In the genomic region with DNA sequence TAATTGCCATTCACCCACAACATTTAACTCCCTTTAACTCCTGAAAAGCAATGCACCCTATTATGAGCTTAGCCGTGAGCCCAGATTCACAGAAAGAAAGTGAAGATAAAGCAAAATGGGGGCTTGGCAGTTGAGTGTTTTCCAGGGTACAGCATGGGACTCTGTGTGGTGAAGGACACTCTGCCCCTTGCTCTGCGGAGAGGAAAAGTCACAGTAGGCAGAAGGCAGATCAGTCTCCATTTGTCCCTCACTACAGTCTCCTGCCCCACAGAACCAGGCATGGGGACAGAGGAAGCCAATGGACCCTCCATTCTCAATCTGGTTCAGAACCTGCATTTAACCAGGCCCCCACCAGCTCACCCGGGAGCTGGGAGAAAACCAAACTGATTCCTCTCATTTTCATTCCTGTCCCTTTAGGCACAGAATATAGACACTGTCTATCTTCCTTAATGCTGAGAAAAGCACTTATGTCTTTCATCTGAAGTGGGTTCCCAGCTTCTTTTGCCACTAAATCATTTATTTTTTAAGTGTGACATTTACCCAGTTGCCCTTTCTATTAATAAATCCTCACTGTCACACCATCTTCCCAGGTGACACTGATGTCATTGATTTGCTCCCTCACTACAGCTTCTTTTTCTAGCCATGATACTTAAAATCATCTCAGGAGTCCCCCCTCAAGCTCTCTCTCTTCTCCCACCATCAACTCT, we compare ENCODE assay signal across 22 cellular contexts. TPM values are rescaled to one million over a fixed set of nuclear protein-coding genes. Genes with fewer than 3 reads are reported as not detected.
DNase-seq lines count a peak whose midpoint lies in the region; ATAC-seq, FAIRE-seq and TF ChIP-seq lines count a peak whose summit lies in the region.
"Had no signal": no experiment of that assay in that cellular context is flagged by ENCODE, and none has a peak within 500 bp of the region (broad histone marks: within the 10 kb centered on the region; RNA-seq: fewer than 3 reads in every experiment).

No MANE protein-coding gene starts in this region.

- peaks cover 17% of the 10 kb centered on the region for H3K4me1 ChIP-seq in astrocyte (ENCODE audit: insufficient read depth, low read length)
- peaks cover 14% of the 10 kb centered on the region for H3K4me1 ChIP-seq in mesodermal cell (ENCODE audit: control insufficient read depth, insufficient read depth, low read length, poor library complexity, severe bottlenecking)
- peaks cover 27% of the 10 kb centered on the region for H3K4me1 ChIP-seq in skeletal muscle satellite cell (ENCODE audit: control insufficient read depth, insufficient read depth, low read length)
- H3K4me1 ChIP-seq: tibial nerve had no signal

- WGBS in mesodermal cell (ENCODE audit: insufficient coverage in 2 of 2), 2 experiments, result 87 to 100% methylated on average over 1 to 3 of the region's 3 CpGs

- H2AFZ ChIP-seq in astrocyte (ENCODE audit: low read depth, low read length), result no peak overlapping the region

- H3K9me3 ChIP-seq in astrocyte (ENCODE audit: insufficient read depth, low read depth, low read length) (no peaks in the 10 kb centered on the region), mesodermal cell (ENCODE audit: control insufficient read depth, low read length) (no peaks in the 10 kb centered on the region), skeletal muscle satellite cell (replicated peaks; ENCODE audit: low read length) (no peaks in the 10 kb centered on the region)
- H3K9me3 ChIP-seq: tibial nerve had no signal

- H3K4me3 ChIP-seq in astrocyte (ENCODE audit: insufficient read depth, low read depth, low read length) (no peak overlapping the region), mesodermal cell (ENCODE audit: extremely low read depth, insufficient read depth, low read length, poor library complexity, severe bottlenecking) (no peak overlapping the region), skeletal muscle satellite cell (ENCODE audit: low read length) (no peak overlapping the region)
- H3K4me3 ChIP-seq: lung, tibial nerve had no signal

- H3K36me3 ChIP-seq in astrocyte (ENCODE audit: insufficient read depth, low read length), result no peaks in the 10 kb centered on the region
- H3K36me3 ChIP-seq in mesodermal cell (ENCODE audit: control insufficient read depth, insufficient read depth, low read length), result no peaks in the 10 kb centered on the region
- no peaks in the 10 kb centered on the region for H3K36me3 ChIP-seq in skeletal muscle satellite cell (ENCODE audit: insufficient read depth, low read length)
- H3K36me3 ChIP-seq: tibial nerve had no signal

- no peaks in the 10 kb centered on the region for H3K36me3 Mint-ChIP-seq in activated naive CD4-positive, alpha-beta T cell treated with anti-CD3 and anti-CD28 coated beads, Interleukin-2, amount 50 U/mL, for 24 hours
- H3K36me3 Mint-ChIP-seq in astrocyte (ENCODE audit: low read depth, unreplicated experiment), result no peaks in the 10 kb centered on the region
- no peaks in the 10 kb centered on the region for H3K36me3 Mint-ChIP-seq in natural killer cell treated with Interleukin-12 subunit alpha and Interleukin-12 subunit beta and Interleukin-15 and Interleukin-18, amount 100 ng/mL, for 72 hours
- H3K36me3 Mint-ChIP-seq: activated naive CD8-positive, alpha-beta T cell treated with anti-CD3 and anti-CD28 coated beads, Interleukin-2, amount 10 ng/mL, durations not matched to agents 7 days and 5 days; natural killer cell had no signal

- no peak overlapping the region for H3K27ac ChIP-seq in astrocyte (ENCODE audit: low read depth, low read length)
- H3K27ac ChIP-seq in mesodermal cell (ENCODE audit: low read depth, low read length, severe bottlenecking), result peak overlapping the region; percentile 4
- H3K27ac ChIP-seq: HL-60, tibial nerve had no signal

- no peak for DNase-seq in activated naive CD4-positive, alpha-beta T cell (lab: John Stamatoyannopoulos, UW)
- DNase-seq in astrocyte (ENCODE audit: low read depth), result no peak
- no peak for DNase-seq in natural killer cell treated with Interleukin-12 subunit alpha and Interleukin-12 subunit beta and Interleukin-15 and Interleukin-18, amount 100 ng/mL, for 72 hours (ENCODE audit: low spot score)
- no peak for DNase-seq in stimulated activated CD4-positive, alpha-beta T cell treated with anti-CD3 and anti-CD28 coated beads, Interleukin-4, amount 100 ng/mL, for 1 hour
- DNase-seq: activated B cell treated with CpG ODN at 0.5 μM for 24 hours; activated naive CD8-positive, alpha-beta T cell treated with anti-CD3 and anti-CD28 coated beads, Interleukin-2, amount 10 ng/mL, durations not matched to agents 7 days and 5 days; activated T-cell treated with anti-CD3 and anti-CD28 coated beads, Interleukin-2, amount 50 U/mL, for 72 hours; central memory CD4-positive, alpha-beta T cell; effector memory CD4-positive, alpha-beta T cell; natural killer cell; NCI-H1930; NCI-H510A; SHP77 treated with DMSO at 0.1 percent for 48 hours; stimulated activated naive CD4-positive, alpha-beta T cell; T-helper 2 cell had no signal

- H3K4me3 Mint-ChIP-seq in activated naive CD4-positive, alpha-beta T cell treated with anti-CD3 and anti-CD28 coated beads, Interleukin-2, amount 50 U/mL, for 24 hours, result no peak overlapping the region
- H3K4me3 Mint-ChIP-seq in astrocyte (ENCODE audit: unreplicated experiment), result no peak overlapping the region
- H3K4me3 Mint-ChIP-seq in natural killer cell treated with Interleukin-12 subunit alpha and Interleukin-12 subunit beta and Interleukin-15 and Interleukin-18, amount 100 ng/mL, for 72 hours, result no peak overlapping the region
- H3K4me3 Mint-ChIP-seq: activated B cell treated with CpG ODN at 0.5 μM for 24 hours; activated naive CD8-positive, alpha-beta T cell treated with anti-CD3 and anti-CD28 coated beads, Interleukin-2, amount 10 ng/mL, durations not matched to agents 7 days and 5 days; activated T-cell treated with anti-CD3 and anti-CD28 coated beads, Interleukin-2, amount 50 U/mL, for 72 hours; natural killer cell had no signal

- no peaks in the 10 kb centered on the region for H3K79me2 ChIP-seq in astrocyte (ENCODE audit: insufficient read depth, low read length)

- H3K9me3 Mint-ChIP-seq in activated naive CD4-positive, alpha-beta T cell treated with anti-CD3 and anti-CD28 coated beads, Interleukin-2, amount 50 U/mL, for 24 hours, result no peaks in the 10 kb centered on the region
- H3K9me3 Mint-ChIP-seq in astrocyte (ENCODE audit: unreplicated experiment), result no peaks in the 10 kb centered on the region
- H3K9me3 Mint-ChIP-seq in natural killer cell treated with Interleukin-12 subunit alpha and Interleukin-12 subunit beta and Interleukin-15 and Interleukin-18, amount 100 ng/mL, for 72 hours, result no peaks in the 10 kb centered on the region
- H3K9me3 Mint-ChIP-seq: activated B cell treated with CpG ODN at 0.5 μM for 24 hours; activated naive CD8-positive, alpha-beta T cell treated with anti-CD3 and anti-CD28 coated beads, Interleukin-2, amount 10 ng/mL, durations not matched to agents 7 days and 5 days; activated T-cell treated with anti-CD3 and anti-CD28 coated beads, Interleukin-2, amount 50 U/mL, for 72 hours; natural killer cell had no signal

- H3K27me3 Mint-ChIP-seq in activated naive CD4-positive, alpha-beta T cell treated with anti-CD3 and anti-CD28 coated beads, Interleukin-2, amount 50 U/mL, for 24 hours, result peaks cover 2% of the 10 kb centered on the region
- H3K27me3 Mint-ChIP-seq in astrocyte (ENCODE audit: low read depth, unreplicated experiment), result no peaks in the 10 kb centered on the region
- H3K27me3 Mint-ChIP-seq in natural killer cell treated with Interleukin-12 subunit alpha and Interleukin-12 subunit beta and Interleukin-15 and Interleukin-18, amount 100 ng/mL, for 72 hours, result peaks cover 0 to 7% of the 10 kb centered on the region in 2 donors
- H3K27me3 Mint-ChIP-seq: activated naive CD8-positive, alpha-beta T cell treated with anti-CD3 and anti-CD28 coated beads, Interleukin-2, amount 10 ng/mL, durations not matched to agents 7 days and 5 days had no signal

- H3K4me2 ChIP-seq in astrocyte (ENCODE audit: low read length) (peak overlapping the region; percentile 60), skeletal muscle satellite cell (ENCODE audit: low read length) (peak overlapping the region; percentile 51)

- ATAC-seq in natural killer cell treated with Interleukin-12 subunit alpha and Interleukin-12 subunit beta and Interleukin-15 and Interleukin-18, amount 100 ng/mL, for 72 hours, result no peak
- no peak for ATAC-seq in GM18502 (IDR thresholded peaks at IDR 0.05; ENCODE audit: poor library complexity, unreplicated experiment)
- ATAC-seq: activated T-cell treated with anti-CD3 and anti-CD28 coated beads, Interleukin-2, amount 50 U/mL, for 72 hours; natural killer cell had no signal

- no peaks in the 10 kb centered on the region for H4K20me1 ChIP-seq in astrocyte (ENCODE audit: insufficient read depth, low read length)

- FAIRE-seq in astrocyte (lab: Jason Lieb, UNC), result no peak

- H3K9ac ChIP-seq in astrocyte (ENCODE audit: low read length), result peak overlapping the region; percentile 9
- no peak overlapping the region for H3K9ac ChIP-seq in skeletal muscle satellite cell (ENCODE audit: low read depth, low read length)

- no peaks in the 10 kb centered on the region for H3K27me3 ChIP-seq in astrocyte (ENCODE audit: insufficient read depth, low read length)
- no peaks in the 10 kb centered on the region for H3K27me3 ChIP-seq in skeletal muscle satellite cell (ENCODE audit: control insufficient read depth, insufficient read depth, low read length)
- H3K27me3 ChIP-seq: tibial nerve had no signal

- peak overlapping the region; percentile 9 for H3K27ac Mint-ChIP-seq in activated naive CD4-positive, alpha-beta T cell treated with anti-CD3 and anti-CD28 coated beads, Interleukin-2, amount 50 U/mL, for 24 hours
- no peak overlapping the region for H3K27ac Mint-ChIP-seq in astrocyte (ENCODE audit: unreplicated experiment)
- H3K27ac Mint-ChIP-seq in natural killer cell treated with Interleukin-12 subunit alpha and Interleukin-12 subunit beta and Interleukin-15 and Interleukin-18, amount 100 ng/mL, for 72 hours, result no peak overlapping the region
- H3K27ac Mint-ChIP-seq: activated B cell treated with CpG ODN at 0.5 μM for 24 hours; activated naive CD8-positive, alpha-beta T cell treated with anti-CD3 and anti-CD28 coated beads, Interleukin-2, amount 10 ng/mL, durations not matched to agents 7 days and 5 days; activated T-cell treated with anti-CD3 and anti-CD28 coated beads, Interleukin-2, amount 50 U/mL, for 72 hours; natural killer cell had no signal

- TF ChIP-seq CTCF in astrocyte (IDR thresholded peaks at IDR 0.05; ENCODE audit: insufficient read depth, low read depth, low read length), result no peak

- no peaks in the 10 kb centered on the region for H3K4me1 Mint-ChIP-seq in activated naive CD4-positive, alpha-beta T cell treated with anti-CD3 and anti-CD28 coated beads, Interleukin-2, amount 50 U/mL, for 24 hours
- H3K4me1 Mint-ChIP-seq in astrocyte (ENCODE audit: low read depth, unreplicated experiment), result peaks cover 26% of the 10 kb centered on the region
- H3K4me1 Mint-ChIP-seq in natural killer cell treated with Interleukin-12 subunit alpha and Interleukin-12 subunit beta and Interleukin-15 and Interleukin-18, amount 100 ng/mL, for 72 hours (ENCODE audit: low read depth in 2 of 2), result peaks cover 0 to 3% of the 10 kb centered on the region in 2 donors
- H3K4me1 Mint-ChIP-seq: activated B cell treated with CpG ODN at 0.5 μM for 24 hours had no signal

RNA-seq across cellular contexts. Expression of a gene that starts 30.7 kb away (rescaled TPM):
- 14.1 and 15.9 TPM in 2 replicates for total RNA-seq in astrocyte
- polyA plus RNA-seq in mesodermal cell (2013, experiment 1 of 2), result 7.7 TPM
- 9.0 TPM for polyA plus RNA-seq in mesodermal cell (2013, experiment 2 of 2)
- 1.3 and 1.5 TPM in 2 replicates for total RNA-seq in skeletal muscle satellite cell (2012; rRNA removed)
- not detected for total RNA-seq in natural killer cell treated with Interleukin-12 subunit alpha and Interleukin-12 subunit beta and Interleukin-15 and Interleukin-18, amount 100 ng/mL, for 72 hours
- total RNA-seq: activated B cell treated with CpG ODN at 0.5 μM for 24 hours had no signal

Comparison
In these comparisons a context has a peak if more than half of its experiments do, and no peak if none do; other contexts are left out.
1. RNA of a gene that starts 30.7 kb away (total RNA-seq): 14.1 to 15.9 TPM in astrocyte; not detected in natural killer cell treated with Interleukin-12 subunit alpha and Interleukin-12 subunit beta and Interleukin-15 and Interleukin-18, amount 100 ng/mL, for 72 hours; every median in the first group is over 10 times any median in the second.